ENCODE assay signal across 12 cellular contexts in the genomic region with DNA sequence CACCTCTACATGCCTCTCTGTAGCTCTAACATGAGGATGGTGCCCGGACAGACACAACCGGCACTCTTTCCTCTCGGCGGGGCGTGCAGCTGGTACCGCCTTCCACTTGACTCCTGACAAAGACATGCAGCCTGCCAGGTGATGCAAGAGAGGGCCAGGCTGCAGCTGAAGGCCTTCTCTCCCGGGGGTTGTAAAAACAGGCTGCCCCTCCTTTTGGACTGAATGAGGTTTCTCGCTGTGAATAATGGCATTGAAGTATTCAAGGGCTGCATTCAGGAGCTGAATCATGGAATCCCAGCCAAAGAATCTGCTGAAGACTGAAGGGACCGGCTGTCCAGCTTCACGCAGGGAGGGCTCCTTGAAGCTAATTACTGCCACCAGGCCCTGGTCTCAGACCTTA.
DNase-seq lines count a peak whose midpoint lies in the region; ATAC-seq and TF ChIP-seq lines count a peak whose summit lies in the region.
"Had no signal": no experiment of that assay in that cellular context is flagged by ENCODE, and none has a peak within 500 bp of the region (broad histone marks: within the 10 kb centered on the region; RNA-seq: fewer than 3 reads in every experiment).

No MANE protein-coding gene starts in this region.

- no peak overlapping the region for H3K27ac Mint-ChIP-seq in activated naive CD4-positive, alpha-beta T cell treated with anti-CD3 and anti-CD28 coated beads, Interleukin-2, amount 10 ng/mL, durations not matched to agents 7 days and 5 days
- H3K27ac Mint-ChIP-seq in naive thymus-derived CD4-positive, alpha-beta T cell, result no peak overlapping the region
- H3K27ac Mint-ChIP-seq: activated naive CD4-positive, alpha-beta T cell treated with anti-CD3 and anti-CD28 coated beads, Interleukin-2, amount 50 U/mL, for 72 hours; progenitor cell of endocrine pancreas; stimulated activated memory B cell treated with anti-CD40 and anti-IgM and Interleukin-4, amounts not matched to agents 10 μg/mL and 1 μg/mL and 100 μg/mL, for 72 hours; T-helper 2 cell treated with Interferon-gamma antibody and Interleukin-4, amounts not matched to agents 5 μg/mL and 100 μg/mL, for 36 hours had no signal

- POLR2A ChIA-PET in naive thymus-derived CD4-positive, alpha-beta T cell (lab: Charles Lee), result no interaction called here

- peaks cover 8% of the 10 kb centered on the region for H3K27me3 Mint-ChIP-seq in activated naive CD4-positive, alpha-beta T cell treated with anti-CD3 and anti-CD28 coated beads, Interleukin-2, amount 10 ng/mL, durations not matched to agents 7 days and 5 days
- H3K27me3 Mint-ChIP-seq in naive thymus-derived CD4-positive, alpha-beta T cell, result peaks cover 0 to 9% (median 7%) of the 10 kb centered on the region in 5 donors
- H3K27me3 Mint-ChIP-seq: stimulated activated memory B cell treated with anti-CD40 and anti-IgM and Interleukin-4, amounts not matched to agents 10 μg/mL and 1 μg/mL and 100 μg/mL, for 72 hours had no signal

- ATAC-seq in Right ventricle myocardium inferior (peak; percentile 49), HG02885 (IDR thresholded peaks at IDR 0.05; ENCODE audit: poor library complexity, unreplicated experiment) (no peak)
- ATAC-seq in naive thymus-derived CD4-positive, alpha-beta T cell, result no peak
- ATAC-seq: activated naive CD4-positive, alpha-beta T cell treated with anti-CD3 and anti-CD28 coated beads, Interleukin-2, amount 50 U/mL, for 72 hours; stimulated activated memory B cell treated with anti-CD40 and anti-IgM and Interleukin-4, amounts not matched to agents 10 μg/mL and 1 μg/mL and 100 μg/mL, for 72 hours had no signal

- no peaks in the 10 kb centered on the region for H3K36me3 Mint-ChIP-seq in activated naive CD4-positive, alpha-beta T cell treated with anti-CD3 and anti-CD28 coated beads, Interleukin-2, amount 10 ng/mL, durations not matched to agents 7 days and 5 days
- no peaks in the 10 kb centered on the region for H3K36me3 Mint-ChIP-seq in naive thymus-derived CD4-positive, alpha-beta T cell
- H3K36me3 Mint-ChIP-seq: activated naive CD4-positive, alpha-beta T cell treated with anti-CD3 and anti-CD28 coated beads, Interleukin-2, amount 50 U/mL, for 72 hours; stimulated activated memory B cell treated with anti-CD40 and anti-IgM and Interleukin-4, amounts not matched to agents 10 μg/mL and 1 μg/mL and 100 μg/mL, for 72 hours had no signal

- no peaks in the 10 kb centered on the region for H3K9me3 Mint-ChIP-seq in activated naive CD4-positive, alpha-beta T cell treated with anti-CD3 and anti-CD28 coated beads, Interleukin-2, amount 10 ng/mL, durations not matched to agents 7 days and 5 days
- H3K9me3 Mint-ChIP-seq in naive thymus-derived CD4-positive, alpha-beta T cell, result no peaks in the 10 kb centered on the region
- H3K9me3 Mint-ChIP-seq: activated naive CD4-positive, alpha-beta T cell treated with anti-CD3 and anti-CD28 coated beads, Interleukin-2, amount 50 U/mL, for 72 hours; stimulated activated memory B cell treated with anti-CD40 and anti-IgM and Interleukin-4, amounts not matched to agents 10 μg/mL and 1 μg/mL and 100 μg/mL, for 72 hours; T-helper 2 cell treated with Interferon-gamma antibody and Interleukin-4, amounts not matched to agents 5 μg/mL and 100 μg/mL, for 36 hours had no signal

- intact Hi-C loops in Right ventricle myocardium inferior (cut with DNase I) (no loop called here), cardiac septum (cut with DNase I) (no loop called here), uterus (cut with DNase I; ENCODE audit: low total_unique reads) (no loop called here)
- intact Hi-C loops in naive thymus-derived CD4-positive, alpha-beta T cell (cut with micrococcal nuclease), result no loop called here

- CTCF ChIA-PET in activated naive CD4-positive, alpha-beta T cell treated with anti-CD3 and anti-CD28 coated beads, Interleukin-2, amount 10 ng/mL, durations not matched to agents 7 days and 5 days (lab: Charles Lee), result no interaction called here
- CTCF ChIA-PET in naive thymus-derived CD4-positive, alpha-beta T cell (lab: Charles Lee), result interaction anchor here (0.8 kb wide), 1 partner anchor 9 kb away, joined by 3 read pairs; no protein-coding TSS in a partner anchor

- no peak for TF ChIP-seq CTCF in astrocyte of the cerebellum (IDR thresholded peaks at IDR 0.05; ENCODE audit: low read depth, low read length, missing control alignments)
- no peak for TF ChIP-seq CTCF in uterus (IDR thresholded peaks at IDR 0.05)

- in situ Hi-C loops in astrocyte of the cerebellum (cut with HindIII; ENCODE audit: low sequenced_read_pairs), result no loop called here

- no peaks in the 10 kb centered on the region for H3K36me3 ChIP-seq in uterus
- H3K36me3 ChIP-seq in naive thymus-derived CD4-positive, alpha-beta T cell (ENCODE audit: control insufficient read depth in 2 of 3, insufficient read depth in 3 of 3, low read length in 3 of 3), result no peaks in the 10 kb centered on the region

- no peaks in the 10 kb centered on the region for H3K9me3 ChIP-seq in uterus
- H3K9me3 ChIP-seq in naive thymus-derived CD4-positive, alpha-beta T cell (ENCODE audit: control insufficient read depth in 2 of 3, low read length in 3 of 3), result no peaks in the 10 kb centered on the region

- H3K4me3 ChIP-seq in astrocyte of the cerebellum (ENCODE audit: low read depth, low read length) (no peak overlapping the region), uterus (no peak overlapping the region)
- no peak overlapping the region for H3K4me3 ChIP-seq in naive thymus-derived CD4-positive, alpha-beta T cell (ENCODE audit: low read length)

- H3K27me3 ChIP-seq in layer of hippocampus (ENCODE audit: control insufficient read depth, insufficient read depth, low read length), result no peaks in the 10 kb centered on the region
- H3K27me3 ChIP-seq in uterus, result no peaks in the 10 kb centered on the region
- no peaks in the 10 kb centered on the region for H3K27me3 ChIP-seq in naive thymus-derived CD4-positive, alpha-beta T cell (ENCODE audit: control insufficient read depth in 2 of 2, insufficient read depth in 2 of 2, low read length in 2 of 2)

- peak overlapping the region; percentile 16 for H3K27ac ChIP-seq in layer of hippocampus (ENCODE audit: low read depth, low read length)
- no peak overlapping the region for H3K27ac ChIP-seq in uterus
- H3K27ac ChIP-seq in naive thymus-derived CD4-positive, alpha-beta T cell (ENCODE audit: low read depth, low read length), result no peak overlapping the region

- no peaks in the 10 kb centered on the region for H3K4me1 ChIP-seq in uterus
- no peaks in the 10 kb centered on the region for H3K4me1 ChIP-seq in naive thymus-derived CD4-positive, alpha-beta T cell (ENCODE audit: control insufficient read depth in 2 of 2, insufficient read depth in 2 of 2, low read length in 2 of 2)

- no peaks in the 10 kb centered on the region for H3K4me1 Mint-ChIP-seq in activated naive CD4-positive, alpha-beta T cell treated with anti-CD3 and anti-CD28 coated beads, Interleukin-2, amount 10 ng/mL, durations not matched to agents 7 days and 5 days
- no peaks in the 10 kb centered on the region for H3K4me1 Mint-ChIP-seq in naive thymus-derived CD4-positive, alpha-beta T cell
- H3K4me1 Mint-ChIP-seq: stimulated activated memory B cell treated with anti-CD40 and anti-IgM and Interleukin-4, amounts not matched to agents 10 μg/mL and 1 μg/mL and 100 μg/mL, for 72 hours had no signal

- no peak for TF ChIP-seq POLR2A in uterus (IDR thresholded peaks at IDR 0.05)

- peak; percentile 75 for DNase-seq in Right ventricle myocardium inferior (ENCODE audit: missing footprints)
- DNase-seq in cardiac septum (ENCODE audit: low spot score), result no peak
- DNase-seq in astrocyte of the cerebellum (ENCODE audit: low read depth), result peak; percentile 27
- DNase-seq in uterus, result peak; percentile 25 to 31
- no peak for DNase-seq in activated naive CD4-positive, alpha-beta T cell treated with anti-CD3 and anti-CD28 coated beads, Interleukin-2, amount 10 ng/mL, durations not matched to agents 7 days and 5 days
- DNase-seq in naive thymus-derived CD4-positive, alpha-beta T cell, result no peak

- no peak overlapping the region for H3K4me3 Mint-ChIP-seq in activated naive CD4-positive, alpha-beta T cell treated with anti-CD3 and anti-CD28 coated beads, Interleukin-2, amount 10 ng/mL, durations not matched to agents 7 days and 5 days
- H3K4me3 Mint-ChIP-seq in naive thymus-derived CD4-positive, alpha-beta T cell, result no peak overlapping the region
- H3K4me3 Mint-ChIP-seq: stimulated activated memory B cell treated with anti-CD40 and anti-IgM and Interleukin-4, amounts not matched to agents 10 μg/mL and 1 μg/mL and 100 μg/mL, for 72 hours; T-helper 2 cell treated with Interferon-gamma antibody and Interleukin-4, amounts not matched to agents 5 μg/mL and 100 μg/mL, for 36 hours had no signal

Comparison
In these comparisons a context has a peak if more than half of its experiments do, and no peak if none do; other contexts are left out.
1. DNase-seq: peak in Right ventricle myocardium inferior (single experiment), astrocyte of the cerebellum (single experiment) and uterus (2 of 2); none in cardiac septum (single experiment), activated naive CD4-positive, alpha-beta T cell treated with anti-CD3 and anti-CD28 coated beads, Interleukin-2, amount 10 ng/mL, durations not matched to agents 7 days and 5 days (single experiment) and naive thymus-derived CD4-positive, alpha-beta T cell (0 of 9).